27 cellular contexts compared by ENCODE assay signal in the genomic region with DNA sequence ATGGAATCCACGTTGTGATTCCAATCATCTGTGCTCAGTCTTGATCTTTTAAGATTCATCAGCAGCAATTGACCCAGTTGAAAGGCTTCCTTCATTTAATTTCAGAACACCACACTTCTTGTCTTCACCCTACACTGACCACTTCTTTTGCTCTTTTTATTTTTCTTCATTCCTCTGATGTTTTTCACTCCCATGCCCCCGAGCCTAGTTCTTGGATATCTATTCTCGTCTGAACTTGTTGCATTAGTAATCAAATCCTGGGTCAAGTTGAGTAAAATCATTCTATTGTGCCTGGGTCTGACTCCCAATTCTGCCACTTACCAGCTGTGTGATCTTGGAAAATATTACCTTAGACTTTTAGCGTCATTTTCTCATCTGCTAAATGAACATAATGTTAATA.
"Had no signal": no experiment of that assay in that cellular context is flagged by ENCODE, and none has a peak within 500 bp of the region (broad histone marks: within the 10 kb centered on the region; RNA-seq: fewer than 3 reads in every experiment).

No MANE protein-coding gene starts in this region.

- FAIRE-seq: frontal cortex, pancreas, small intestine had no signal

- H3K27ac ChIP-seq: colonic mucosa, esophagus muscularis mucosa, neutrophil, pancreas, right lobe of liver, suprapubic skin, vagina had no signal

- H3K4me3 ChIP-seq: colonic mucosa, esophagus muscularis mucosa, lung, mucosa of descending colon, pancreas, right lobe of liver, suprapubic skin, vagina had no signal

- H3K4me1 ChIP-seq: colonic mucosa, esophagus muscularis mucosa, pancreas, right lobe of liver, suprapubic skin, vagina had no signal

- ATAC-seq: left colon; left ventricle myocardium superior; mucosa of descending colon; natural killer cell treated with Interleukin-12 subunit alpha and Interleukin-12 subunit beta and Interleukin-15 and Interleukin-18, amount 100 ng/mL, for 72 hours; pancreas; right lobe of liver; stimulated activated naive B cell treated with anti-CD40 and anti-IgM and Interleukin-4, amounts not matched to agents 10 μg/mL and 1 μg/mL and 100 μg/mL, for 72 hours; stimulated activated naive CD8-positive, alpha-beta T cell treated with anti-CD3 and anti-CD28 coated beads, Interleukin-15, amount 100 ng/mL, for 72 hours had no signal

- H3K36me3 ChIP-seq: colonic mucosa, esophagus muscularis mucosa, neutrophil, pancreas, right lobe of liver, suprapubic skin, vagina had no signal

- H3K9me3 ChIP-seq: colonic mucosa, esophagus muscularis mucosa, mucosa of descending colon, neutrophil, pancreas, right lobe of liver, suprapubic skin, vagina had no signal

- H3K27me3 ChIP-seq: colonic mucosa, esophagus muscularis mucosa, neutrophil, pancreas, right lobe of liver, suprapubic skin, vagina had no signal

- DNase-seq: colonic mucosa; effector CD8-positive, alpha-beta T cell; endodermal cell; hypothalamus; immature natural killer cell; islet precursor cell; kidney glomerular epithelial cell; left colon; left ventricle myocardium superior; mesenchymal stem cell; mucosa of descending colon; naive B cell; pancreas; right lobe of liver; small intestine; stimulated activated CD4-positive, alpha-beta T cell treated with anti-CD3 and anti-CD28 coated beads, Interleukin-15, amount 100 ng/mL, for 24 hours; stimulated activated CD4-positive, alpha-beta T cell treated with anti-CD3 and anti-CD28 coated beads, Interleukin-2, amount 100 ng/mL, for 48 hours; stimulated activated naive B cell treated with anti-CD40 and anti-IgM and Interleukin-4, amounts not matched to agents 10 μg/mL and 1 μg/mL and 100 μg/mL, for 72 hours; stimulated activated naive CD8-positive, alpha-beta T cell treated with anti-CD3 and anti-CD28 coated beads, Interleukin-15, amount 100 ng/mL, for 72 hours; trophoblast cell had no signal
